ENCODE assay signal across 20 cellular contexts in the genomic region with DNA sequence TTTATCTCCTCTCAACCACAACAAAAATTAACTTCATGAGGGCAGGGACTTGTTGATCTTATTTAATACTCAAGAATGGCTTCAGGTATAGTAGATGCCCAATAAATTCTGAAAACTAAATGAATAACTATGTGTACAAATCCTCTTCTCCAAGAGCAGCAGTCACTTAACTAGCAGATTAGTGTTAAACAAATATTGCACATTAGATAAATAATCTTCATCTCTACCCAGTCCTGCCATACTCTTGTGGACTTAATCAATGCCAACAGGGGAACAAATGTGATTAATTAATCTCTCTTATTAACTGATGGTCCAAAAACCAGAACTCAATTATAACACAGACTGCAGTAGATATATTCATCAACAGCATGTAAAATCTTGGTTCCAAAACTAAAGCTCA. TPM values are rescaled to one million over a fixed set of nuclear protein-coding genes. Genes with fewer than 3 reads are reported as not detected.
A peak's percentile ranks its signal among the peaks of the same experiment; 100 is the strongest.
DNase-seq lines count a peak whose midpoint lies in the region; ATAC-seq and TF ChIP-seq lines count a peak whose summit lies in the region.
"Had no signal": no experiment of that assay in that cellular context is flagged by ENCODE, and none has a peak within 500 bp of the region (broad histone marks: within the 10 kb centered on the region; RNA-seq: fewer than 3 reads in every experiment).

No MANE protein-coding gene starts in this region.

- H3K36me3 ChIP-seq in CD8-positive, alpha-beta memory T cell (ENCODE audit: insufficient read depth, low read length), result no peaks in the 10 kb centered on the region
- no peaks in the 10 kb centered on the region for H3K36me3 ChIP-seq in right lobe of liver

- no peak for TF ChIP-seq CTCF in right lobe of liver (IDR thresholded peaks at IDR 0.05)

- CTCF ChIA-PET in activated naive CD4-positive, alpha-beta T cell treated with anti-CD3 and anti-CD28 coated beads for 36 hours (lab: Charles Lee), result interaction anchor here (1.2 kb wide), 1 partner anchor 143 kb away, joined by 4 read pairs; no protein-coding TSS in a partner anchor
- CTCF ChIA-PET in CD8-positive, alpha-beta memory T cell (lab: Charles Lee), result interaction anchor here (0.8 to 1.2 kb wide), 2 partner anchors 9 to 80 kb away, joined by 3 to 4 read pairs; no protein-coding TSS in a partner anchor

- H3K9me3 Mint-ChIP-seq in activated naive CD4-positive, alpha-beta T cell treated with anti-CD3 and anti-CD28 coated beads, Interleukin-2, amount 50 U/mL, for 24 hours, result no peaks in the 10 kb centered on the region
- no peaks in the 10 kb centered on the region for H3K9me3 Mint-ChIP-seq in activated naive CD4-positive, alpha-beta T cell treated with anti-CD3 and anti-CD28 coated beads for 36 hours
- H3K9me3 Mint-ChIP-seq in CD8-positive, alpha-beta memory T cell, result no peaks in the 10 kb centered on the region
- H3K9me3 Mint-ChIP-seq: CD4-positive, alpha-beta T cell had no signal

- peaks cover 56% of the 10 kb centered on the region for H3K4me1 ChIP-seq in CD8-positive, alpha-beta memory T cell (ENCODE audit: insufficient read depth, low read length)
- H3K4me1 ChIP-seq in right lobe of liver, result peaks cover 0 to 23% (median 10%) of the 10 kb centered on the region in 4 donors
- H3K4me1 ChIP-seq: A549 had no signal

- no peak overlapping the region for H3K4me3 Mint-ChIP-seq in activated naive CD4-positive, alpha-beta T cell treated with anti-CD3 and anti-CD28 coated beads, Interleukin-2, amount 50 U/mL, for 24 hours
- no peak overlapping the region for H3K4me3 Mint-ChIP-seq in activated naive CD4-positive, alpha-beta T cell treated with anti-CD3 and anti-CD28 coated beads for 36 hours
- H3K4me3 Mint-ChIP-seq in CD8-positive, alpha-beta memory T cell, result peak overlapping the region in 4 of 7 donors; percentile 13 to 66 (median 36)
- no peak overlapping the region for H3K4me3 Mint-ChIP-seq in T-helper 17 cell
- H3K4me3 Mint-ChIP-seq: CD4-positive, alpha-beta T cell had no signal

- H3K36me3 Mint-ChIP-seq in activated naive CD4-positive, alpha-beta T cell treated with anti-CD3 and anti-CD28 coated beads, Interleukin-2, amount 50 U/mL, for 24 hours, result no peaks in the 10 kb centered on the region
- no peaks in the 10 kb centered on the region for H3K36me3 Mint-ChIP-seq in activated naive CD4-positive, alpha-beta T cell treated with anti-CD3 and anti-CD28 coated beads for 36 hours (ENCODE audit: low read depth)
- peaks cover 0 to 4% (median 0%) of the 10 kb centered on the region in 3 donors for H3K36me3 Mint-ChIP-seq in CD8-positive, alpha-beta memory T cell
- no peaks in the 10 kb centered on the region for H3K36me3 Mint-ChIP-seq in T-helper 17 cell (ENCODE audit: low read depth)

- POLR2A ChIA-PET in CD8-positive, alpha-beta memory T cell (lab: Charles Lee), result interaction anchor here (0.9 kb wide), 1 partner anchor 27 kb away, joined by 3 read pairs; no protein-coding TSS in a partner anchor

- TF ChIP-seq POLR2A in right lobe of liver (IDR thresholded peaks at IDR 0.05), result no peak

- no peak overlapping the region for H3K27ac ChIP-seq in CD8-positive, alpha-beta memory T cell (ENCODE audit: low read depth, low read length)
- H3K27ac ChIP-seq in right lobe of liver, result peak overlapping the region in 1 of 3 donors; percentile 61
- H3K27ac ChIP-seq: A549 had no signal

- DNase-seq in activated naive CD4-positive, alpha-beta T cell treated with anti-CD3 and anti-CD28 coated beads for 36 hours, result no peak
- DNase-seq in CD8-positive, alpha-beta memory T cell, result no peak
- DNase-seq in T-helper 17 cell, result no peak
- DNase-seq in right lobe of liver, result no peak
- DNase-seq in mesenteric fat pad (ENCODE audit: low spot score), result no peak
- no peak for DNase-seq in GOT3 (lab: John Stamatoyannopoulos, UW)
- DNase-seq: Calu3; CD4-positive, alpha-beta T cell; EL; MV-4-11; NCI-H1694 treated with DMSO at 0.1 percent for 48 hours; NCI-H510A; NCI-H774; OCI-M1; SHP77 had no signal

- no peaks in the 10 kb centered on the region for H3K27me3 ChIP-seq in CD8-positive, alpha-beta memory T cell (ENCODE audit: insufficient read depth, low read length, poor library complexity, severe bottlenecking)
- H3K27me3 ChIP-seq in right lobe of liver, result no peaks in the 10 kb centered on the region

- no peak overlapping the region for H3K4me3 ChIP-seq in CD8-positive, alpha-beta memory T cell (ENCODE audit: low read length)
- no peak overlapping the region for H3K4me3 ChIP-seq in right lobe of liver
- H3K4me3 ChIP-seq: A549, GM12878, K562 had no signal

- ATAC-seq in T-helper 17 cell (no peak), right lobe of liver (peak; percentile 31 to 62 (median 52)), HG02870 (IDR thresholded peaks at IDR 0.05; ENCODE audit: unreplicated experiment) (no peak)
- ATAC-seq: A549, K562 had no signal

- no peaks in the 10 kb centered on the region for H3K9me3 ChIP-seq in CD8-positive, alpha-beta memory T cell (ENCODE audit: low read length)
- H3K9me3 ChIP-seq in T-helper 17 cell (ENCODE audit: control insufficient read depth, low read length, poor library complexity, severe bottlenecking) (no peaks in the 10 kb centered on the region), right lobe of liver (no peaks in the 10 kb centered on the region)
- H3K9me3 ChIP-seq: A549 had no signal

- H3K27me3 Mint-ChIP-seq in activated naive CD4-positive, alpha-beta T cell treated with anti-CD3 and anti-CD28 coated beads, Interleukin-2, amount 50 U/mL, for 24 hours, result no peaks in the 10 kb centered on the region
- no peaks in the 10 kb centered on the region for H3K27me3 Mint-ChIP-seq in activated naive CD4-positive, alpha-beta T cell treated with anti-CD3 and anti-CD28 coated beads for 36 hours (ENCODE audit: low read depth)
- no peaks in the 10 kb centered on the region for H3K27me3 Mint-ChIP-seq in CD8-positive, alpha-beta memory T cell
- H3K27me3 Mint-ChIP-seq in T-helper 17 cell, result no peaks in the 10 kb centered on the region

- peak overlapping the region; percentile 20 for H3K27ac Mint-ChIP-seq in activated naive CD4-positive, alpha-beta T cell treated with anti-CD3 and anti-CD28 coated beads, Interleukin-2, amount 50 U/mL, for 24 hours
- no peak overlapping the region for H3K27ac Mint-ChIP-seq in activated naive CD4-positive, alpha-beta T cell treated with anti-CD3 and anti-CD28 coated beads for 36 hours
- H3K27ac Mint-ChIP-seq in CD8-positive, alpha-beta memory T cell, result peak overlapping the region; percentile 9 to 93 (median 42)
- H3K27ac Mint-ChIP-seq in T-helper 17 cell, result peak overlapping the region; percentile 41

- peaks cover 44% of the 10 kb centered on the region for H3K4me1 Mint-ChIP-seq in activated naive CD4-positive, alpha-beta T cell treated with anti-CD3 and anti-CD28 coated beads, Interleukin-2, amount 50 U/mL, for 24 hours
- H3K4me1 Mint-ChIP-seq in activated naive CD4-positive, alpha-beta T cell treated with anti-CD3 and anti-CD28 coated beads for 36 hours (ENCODE audit: low read depth), result peaks cover 46% of the 10 kb centered on the region
- peaks cover 65 to 84% (median 81%) of the 10 kb centered on the region in 3 donors for H3K4me1 Mint-ChIP-seq in CD8-positive, alpha-beta memory T cell
- H3K4me1 Mint-ChIP-seq in T-helper 17 cell, result peaks cover 24% of the 10 kb centered on the region

- intact Hi-C loops in activated naive CD4-positive, alpha-beta T cell treated with anti-CD3 and anti-CD28 coated beads for 36 hours (cut with micrococcal nuclease), result loop anchor here (5.0 to 10.0 kb wide), 2 partner anchors 235 to 1808 kb away; no protein-coding TSS in a partner anchor
- intact Hi-C loops in right lobe of liver (cut with DNase I), result no loop called here

RNA-seq across cellular contexts. Expression of a gene that starts 15.0 kb away (rescaled TPM):
- total RNA-seq in activated naive CD4-positive, alpha-beta T cell treated with anti-CD3 and anti-CD28 coated beads for 36 hours, result 1 to 10 TPM in 1 of 2 experiments, under 1 TPM in 1; 0.69 to 1.2 TPM
- 10 to 100 TPM; 21.9 to 26.3 TPM for total RNA-seq in CD8-positive, alpha-beta memory T cell
- polyA plus RNA-seq in CD8-positive, alpha-beta memory T cell, result 16.5 TPM
- 1 to 10 TPM; 4.0 to 4.3 TPM for total RNA-seq in T-helper 17 cell
- 100 to 1,000 TPM in 1 of 6 experiments, 10 to 100 TPM in 5; 66.5 to 116 (median 82.1) TPM for total RNA-seq in right lobe of liver
- 62.3 TPM for total RNA-seq in mesenteric fat pad
- polyA plus RNA-seq: K562 had no signal

RNA-seq across cellular contexts. Expression of a gene that starts 15.0 kb away (rescaled TPM):
- total RNA-seq in activated naive CD4-positive, alpha-beta T cell treated with anti-CD3 and anti-CD28 coated beads for 36 hours, result 10 to 100 TPM; 11.4 to 12.8 TPM
- total RNA-seq in CD8-positive, alpha-beta memory T cell, result 10 to 100 TPM; 35.9 to 37.3 TPM
- 14.7 TPM for polyA plus RNA-seq in CD8-positive, alpha-beta memory T cell
- 1 to 10 TPM; 6.0 to 8.1 TPM for total RNA-seq in T-helper 17 cell
- total RNA-seq in right lobe of liver, result 10 to 100 TPM; 14.6 to 24.6 (median 17.6) TPM
- 36.7 TPM for total RNA-seq in mesenteric fat pad

Comparison
In these comparisons a context has a peak if more than half of its experiments do, and no peak if none do; other contexts are left out.
1. H3K4me3 Mint-ChIP-seq: peak in CD8-positive, alpha-beta memory T cell (4 of 7); none in activated naive CD4-positive, alpha-beta T cell treated with anti-CD3 and anti-CD28 coated beads, Interleukin-2, amount 50 U/mL, for 24 hours (single experiment), activated naive CD4-positive, alpha-beta T cell treated with anti-CD3 and anti-CD28 coated beads for 36 hours (single experiment) and T-helper 17 cell (single experiment).
2. ATAC-seq: peak in right lobe of liver (4 of 4); none in T-helper 17 cell (single experiment) and HG02870 (single experiment).
3. RNA of a gene that starts 15.0 kb away (total RNA-seq): 66.5 to 116 TPM in right lobe of liver, 62.3 TPM in mesenteric fat pad (single experiment) and 21.9 to 26.3 TPM in CD8-positive, alpha-beta memory T cell; 4.0 to 4.3 TPM in T-helper 17 cell and 0.69 to 1.2 TPM in activated naive CD4-positive, alpha-beta T cell treated with anti-CD3 and anti-CD28 coated beads for 36 hours; every median in the first group is over 4 times any median in the second.